Comparison of ENCODE assay signal across 20 cellular contexts in the genomic region with DNA sequence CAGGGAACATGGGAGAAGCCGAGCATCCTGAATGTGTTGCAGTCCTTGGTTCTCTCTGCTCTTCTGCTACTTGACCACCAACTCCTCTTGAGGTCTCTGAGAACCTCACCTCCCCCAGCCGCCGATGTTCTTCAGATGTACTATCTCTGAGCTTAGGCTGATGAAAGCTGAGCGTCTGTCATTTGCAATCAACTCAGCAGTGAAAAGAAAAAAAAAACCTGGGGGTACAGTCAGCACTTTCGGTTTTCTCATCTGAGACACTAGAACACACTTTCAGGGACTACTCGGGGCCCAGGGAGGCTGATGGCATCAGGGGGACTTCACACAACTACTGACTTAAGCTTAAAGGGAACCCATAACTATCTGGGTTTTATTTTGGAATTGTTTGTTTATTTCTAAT.
DNase-seq lines count a peak whose midpoint lies in the region; ATAC-seq and TF ChIP-seq lines count a peak whose summit lies in the region.
"Had no signal": no experiment of that assay in that cellular context is flagged by ENCODE, and none has a peak within 500 bp of the region (broad histone marks: within the 10 kb centered on the region; RNA-seq: fewer than 3 reads in every experiment).

No MANE protein-coding gene starts in this region.

- no peak overlapping the region for H3K4me3 ChIP-seq in KMS-11 (IDR thresholded peaks at IDR 0.05; ENCODE audit: insufficient read depth, low read depth, low read length)
- H3K4me3 ChIP-seq: HAP-1 had no signal

- peak overlapping the region; percentile 66; the same call in 1 of the 2 replicates for H2AFZ ChIP-seq in KMS-11 (ENCODE audit: low read depth)

- peak overlapping the region; percentile 87 for H3K27ac Mint-ChIP-seq in activated T-cell treated with anti-CD3 and anti-CD28 coated beads, Interleukin-2, amount 50 U/mL, for 24 hours
- H3K27ac Mint-ChIP-seq: T-helper 2 cell treated with Interferon-gamma antibody and Interleukin-4, amounts not matched to agents 5 μg/mL and 100 μg/mL, for 36 hours had no signal

- H3K79me2 ChIP-seq in KMS-11 (ENCODE audit: insufficient read depth, low read depth), result no peaks in the 10 kb centered on the region

- no peaks in the 10 kb centered on the region for H3K27me3 Mint-ChIP-seq in activated T-cell treated with anti-CD3 and anti-CD28 coated beads, Interleukin-2, amount 50 U/mL, for 24 hours

- H3K36me3 Mint-ChIP-seq in activated T-cell treated with anti-CD3 and anti-CD28 coated beads, Interleukin-2, amount 50 U/mL, for 24 hours (ENCODE audit: low read depth), result peaks cover 5% of the 10 kb centered on the region
- H3K36me3 Mint-ChIP-seq: naive thymus-derived CD4-positive, alpha-beta T cell had no signal

- no peaks in the 10 kb centered on the region for H3K9me3 Mint-ChIP-seq in activated T-cell treated with anti-CD3 and anti-CD28 coated beads, Interleukin-2, amount 50 U/mL, for 24 hours
- H3K9me3 Mint-ChIP-seq: T-helper 2 cell treated with Interferon-gamma antibody and Interleukin-4, amounts not matched to agents 5 μg/mL and 100 μg/mL, for 36 hours had no signal

- H3K4me2 ChIP-seq in KMS-11, result peak overlapping the region; percentile 92
- H3K4me2 ChIP-seq: SK-N-SH had no signal

- peak; percentile 56 for DNase-seq in activated T-cell treated with anti-CD3 and anti-CD28 coated beads, Interleukin-2, amount 50 U/mL, for 24 hours
- DNase-seq in activated T-cell treated with anti-CD3 and anti-CD28 coated beads, Interleukin-2, amount 50 U/mL, for 1 hour, result no peak
- peak; percentile 59 to 61 for DNase-seq in activated T-cell treated with anti-CD3 and anti-CD28 coated beads, Interleukin-2, amount 50 U/mL, for 48 hours
- DNase-seq in stimulated activated CD4-positive, alpha-beta T cell treated with anti-CD3 and anti-CD28 coated beads, Interleukin-1b, Interleukin-23, amount 100 ng/mL, for 48 hours, result peak; percentile 63
- DNase-seq in NCI-H1105 (lab: John Stamatoyannopoulos, UW) (no peak), NCI-H1694 treated with DMSO at 0.1 percent for 48 hours (lab: John Stamatoyannopoulos, UW) (no peak)
- DNase-seq: left colon; mesendoderm; naive thymus-derived CD4-positive, alpha-beta T cell; NCI-H1436 treated with DMSO at 0.1 percent for 48 hours; NCI-H526 treated with DMSO at 0.1 percent for 48 hours; SK-N-SH had no signal

- no peak for TF ChIP-seq CTCF in KMS-11 (conservative IDR thresholded peaks at IDR 0.05; ENCODE audit: low read depth, low read length)

- H3K27ac ChIP-seq in KMS-11, result peak overlapping the region; percentile 69
- H3K27ac ChIP-seq: C4-2B, epithelial cell of prostate, RWPE1, WERI-Rb-1 had no signal

- ATAC-seq in HG02884 (IDR thresholded peaks at IDR 0.05; ENCODE audit: unreplicated experiment), result no peak
- ATAC-seq: left colon; naive thymus-derived CD4-positive, alpha-beta T cell had no signal

- no peaks in the 10 kb centered on the region for H3K27me3 ChIP-seq in KMS-11 (ENCODE audit: insufficient read depth, low read depth)

- H3K4me3 Mint-ChIP-seq in activated T-cell treated with anti-CD3 and anti-CD28 coated beads, Interleukin-2, amount 50 U/mL, for 24 hours, result peak overlapping the region; percentile 20
- H3K4me3 Mint-ChIP-seq: naive thymus-derived CD4-positive, alpha-beta T cell; T-helper 2 cell treated with Interferon-gamma antibody and Interleukin-4, amounts not matched to agents 5 μg/mL and 100 μg/mL, for 36 hours had no signal

- H3K4me1 ChIP-seq in KMS-11 (ENCODE audit: low read depth, poor library complexity, severe bottlenecking), result peaks cover 26% of the 10 kb centered on the region
- H3K4me1 ChIP-seq: HAP-1 had no signal

- H3K4me1 Mint-ChIP-seq in activated T-cell treated with anti-CD3 and anti-CD28 coated beads, Interleukin-2, amount 50 U/mL, for 24 hours (ENCODE audit: low read depth), result peaks cover 79% of the 10 kb centered on the region

- no peaks in the 10 kb centered on the region for H3K36me3 ChIP-seq in KMS-11 (ENCODE audit: insufficient read depth)
- H3K36me3 ChIP-seq: HAP-1, WERI-Rb-1 had no signal

- peak overlapping the region; percentile 29; the same call in 1 of the 2 replicates for H3K9ac ChIP-seq in KMS-11
- H3K9ac ChIP-seq: SK-N-SH had no signal

- no peaks in the 10 kb centered on the region for H4K20me1 ChIP-seq in KMS-11 (ENCODE audit: insufficient read depth)

Comparison
In these comparisons a context has a peak if more than half of its experiments do, and no peak if none do; other contexts are left out.
1. DNase-seq: peak in activated T-cell treated with anti-CD3 and anti-CD28 coated beads, Interleukin-2, amount 50 U/mL, for 24 hours (single experiment), activated T-cell treated with anti-CD3 and anti-CD28 coated beads, Interleukin-2, amount 50 U/mL, for 48 hours (2 of 2) and stimulated activated CD4-positive, alpha-beta T cell treated with anti-CD3 and anti-CD28 coated beads, Interleukin-1b, Interleukin-23, amount 100 ng/mL, for 48 hours (single experiment); none in activated T-cell treated with anti-CD3 and anti-CD28 coated beads, Interleukin-2, amount 50 U/mL, for 1 hour (single experiment), NCI-H1105 (single experiment) and NCI-H1694 treated with DMSO at 0.1 percent for 48 hours (single experiment).